In the genomic region with DNA sequence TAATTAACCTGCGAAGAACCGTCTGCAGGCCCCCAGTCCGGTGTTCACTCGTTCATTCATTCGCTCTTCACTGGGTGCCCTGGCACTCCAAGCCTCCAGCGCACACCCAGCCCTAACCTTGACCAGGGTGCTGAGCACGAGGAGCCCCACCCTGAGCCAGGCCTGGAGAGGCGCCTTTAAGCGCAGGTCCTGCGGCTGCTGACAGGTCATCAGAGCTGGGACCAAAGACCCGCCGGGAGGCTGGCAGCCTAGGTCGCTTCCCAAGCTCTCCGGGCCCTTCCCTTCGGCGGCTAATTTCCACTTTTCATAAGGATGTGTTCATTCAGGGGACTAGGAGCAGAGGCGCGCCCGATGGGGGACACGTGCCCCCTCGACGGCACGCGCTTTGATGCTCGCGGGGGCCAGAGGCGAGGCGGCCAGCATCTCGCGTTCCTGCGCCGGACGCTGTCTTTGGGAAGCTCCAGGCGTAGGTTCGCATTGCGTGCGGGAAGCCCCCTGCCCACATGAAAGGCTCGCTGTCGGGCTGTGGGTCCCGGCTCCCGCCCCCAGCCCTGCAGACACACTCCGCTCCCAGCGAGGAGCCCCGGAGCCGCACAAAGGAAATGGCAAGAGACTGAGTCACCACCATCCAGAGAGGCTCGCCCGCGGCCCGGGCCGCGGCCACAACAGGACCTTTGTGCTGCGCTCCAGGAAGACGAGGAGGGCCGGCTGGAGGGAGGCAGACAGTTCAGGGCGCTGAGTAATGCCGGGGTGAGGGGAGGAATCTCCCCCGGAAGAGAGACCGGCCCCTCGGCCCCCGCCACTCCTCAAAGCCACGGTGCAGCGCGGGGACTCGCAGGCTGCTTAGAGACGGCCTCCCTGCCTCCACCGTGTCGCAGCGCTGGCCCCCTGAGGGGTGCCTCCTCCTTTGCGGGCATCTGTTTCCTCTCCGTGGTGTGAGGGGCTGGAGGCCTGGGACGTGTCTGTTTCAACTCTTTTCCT, we compare ENCODE assay signal across 1 cellular context.
A peak's percentile ranks its signal among the peaks of the same experiment; 100 is the strongest.
TF ChIP-seq lines count a peak whose summit lies in the region.

No MANE protein-coding gene starts in this region.

TF ChIP-seq in A549, 52 proteins besides CTCF, POLR2A, EP300 and RAD21 (continued from another document):
- TF ChIP-seq CHD4 (IDR thresholded peaks at IDR 0.05; ENCODE audit: borderline replicate concordance) (no peak), CBX8 (IDR thresholded peaks at IDR 0.05) (no peak), TFCP2L1 (CRISPR knock-in tag; IDR thresholded peaks at IDR 0.05) (no peak), RFX5 (IDR thresholded peaks at IDR 0.05) (no peak), HOXB5 (CRISPR knock-in tag; IDR thresholded peaks at IDR 0.05) (no peak), NFE2L2 (conservative IDR thresholded peaks at IDR 0.05; ENCODE audit: low read length) (no peak), JUN (IDR thresholded peaks at IDR 0.05) (no peak)
- TF ChIP-seq, protein P1, sequence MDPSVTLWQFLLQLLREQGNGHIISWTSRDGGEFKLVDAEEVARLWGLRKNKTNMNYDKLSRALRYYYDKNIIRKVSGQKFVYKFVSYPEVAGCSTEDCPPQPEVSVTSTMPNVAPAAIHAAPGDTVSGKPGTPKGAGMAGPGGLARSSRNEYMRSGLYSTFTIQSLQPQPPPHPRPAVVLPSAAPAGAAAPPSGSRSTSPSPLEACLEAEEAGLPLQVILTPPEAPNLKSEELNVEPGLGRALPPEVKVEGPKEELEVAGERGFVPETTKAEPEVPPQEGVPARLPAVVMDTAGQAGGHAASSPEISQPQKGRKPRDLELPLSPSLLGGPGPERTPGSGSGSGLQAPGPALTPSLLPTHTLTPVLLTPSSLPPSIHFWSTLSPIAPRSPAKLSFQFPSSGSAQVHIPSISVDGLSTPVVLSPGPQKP (IDR thresholded peaks at IDR 0.05; ENCODE audit: low read depth, low read length) = no peak
- TF ChIP-seq, protein P2, sequence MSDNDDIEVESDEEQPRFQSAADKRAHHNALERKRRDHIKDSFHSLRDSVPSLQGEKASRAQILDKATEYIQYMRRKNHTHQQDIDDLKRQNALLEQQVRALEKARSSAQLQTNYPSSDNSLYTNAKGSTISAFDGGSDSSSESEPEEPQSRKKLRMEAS (IDR thresholded peaks at IDR 0.05) = peak; percentile 44; the same call in 1 of the 2 replicates
